15 cellular contexts compared by ENCODE assay signal in the genomic region with DNA sequence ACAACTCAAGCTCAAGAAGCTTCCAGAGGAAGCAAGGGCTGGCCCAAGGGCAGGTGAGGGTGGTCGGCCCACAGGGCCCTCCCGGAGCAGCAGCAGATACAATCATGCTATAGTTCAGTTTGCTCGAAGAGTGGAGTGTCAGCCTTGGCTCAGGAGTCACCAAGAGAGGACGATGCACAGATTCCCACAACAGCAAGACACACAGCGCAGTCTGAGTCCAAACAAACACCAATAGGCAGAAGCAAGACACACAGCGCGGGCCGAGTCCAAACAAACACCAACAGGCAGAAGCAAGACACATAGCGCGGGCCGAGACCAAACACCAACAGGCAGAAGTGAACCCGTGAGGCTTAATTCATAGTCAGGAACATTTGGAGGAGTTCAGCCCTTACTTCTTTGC.
DNase-seq lines count a peak whose midpoint lies in the region; ATAC-seq and TF ChIP-seq lines count a peak whose summit lies in the region.
"Had no signal": no experiment of that assay in that cellular context is flagged by ENCODE, and none has a peak within 500 bp of the region (broad histone marks: within the 10 kb centered on the region; RNA-seq: fewer than 3 reads in every experiment).

No MANE protein-coding gene starts in this region.

- no peaks in the 10 kb centered on the region for H3K79me2 ChIP-seq in osteoblast (ENCODE audit: insufficient read depth, low read length)

- H3K27me3 Mint-ChIP-seq in WTC11 (ENCODE audit: low read depth): no peaks in the 10 kb centered on the region
- H3K27me3 Mint-ChIP-seq in endodermal cell (ENCODE audit: insufficient read depth): no peaks in the 10 kb centered on the region
- no peaks in the 10 kb centered on the region for H3K27me3 Mint-ChIP-seq in osteocyte (ENCODE audit: unreplicated experiment)

- H3K4me3 ChIP-seq in endodermal cell (ENCODE audit: low read length) (no peak overlapping the region), osteoblast (ENCODE audit: insufficient read depth, low read length) (no peak overlapping the region)
- H3K4me3 ChIP-seq: GM12878, GM23338, HAP-1 had no signal

- no peaks in the 10 kb centered on the region for H4K20me1 ChIP-seq in osteoblast (ENCODE audit: insufficient read depth, low read length)

- H3K27me3 ChIP-seq in endodermal cell (ENCODE audit: control insufficient read depth, insufficient read depth, low read length, poor library complexity, severe bottlenecking) (no peaks in the 10 kb centered on the region), osteoblast (ENCODE audit: insufficient read depth, low read length) (no peaks in the 10 kb centered on the region)

- TF ChIP-seq CTCF in WTC11 (IDR thresholded peaks at IDR 0.05) (no peak), endodermal cell (conservative IDR thresholded peaks at IDR 0.05) (no peak), osteocyte (IDR thresholded peaks at IDR 0.05) (no peak), osteoblast (IDR thresholded peaks at IDR 0.05; ENCODE audit: extremely low read depth, low read depth, low read length) (no peak)

- H3K36me3 Mint-ChIP-seq in WTC11 (no peaks in the 10 kb centered on the region), endodermal cell (ENCODE audit: low read depth) (no peaks in the 10 kb centered on the region), osteocyte (ENCODE audit: unreplicated experiment) (no peaks in the 10 kb centered on the region)
- H3K36me3 Mint-ChIP-seq: CD4-positive, alpha-beta memory T cell had no signal

- H3K4me2 ChIP-seq in osteoblast (ENCODE audit: insufficient read depth, low read length): no peak overlapping the region
- H3K4me2 ChIP-seq: GM23338 had no signal

- 82 to 84% methylated on average over 12 of the region's 12 CpGs for WGBS in endodermal cell (ENCODE audit: insufficient coverage in 1 of 2, insufficient read length in 1 of 2), 2 experiments

- H3K36me3 ChIP-seq in endodermal cell (ENCODE audit: control insufficient read depth, insufficient read depth, low read length) (no peaks in the 10 kb centered on the region), osteoblast (ENCODE audit: insufficient read depth, low read length) (no peaks in the 10 kb centered on the region)
- H3K36me3 ChIP-seq: HAP-1 had no signal

- ATAC-seq in WTC11 (no peak), HG03175 (IDR thresholded peaks at IDR 0.05; ENCODE audit: unreplicated experiment) (no peak)
- ATAC-seq: GM12878, GM23338 had no signal

- no peak overlapping the region for H3K27ac ChIP-seq in endodermal cell (ENCODE audit: low read depth, low read length)
- no peak overlapping the region for H3K27ac ChIP-seq in osteoblast (ENCODE audit: low read depth, low read length)

- H2AFZ ChIP-seq in osteoblast (ENCODE audit: low read length): no peak overlapping the region
- H2AFZ ChIP-seq: GM23338 had no signal

- no peak overlapping the region for H3K9ac ChIP-seq in endodermal cell (ENCODE audit: extremely low read depth, low read length, poor library complexity, severe bottlenecking)

- H3K4me1 Mint-ChIP-seq in WTC11 (peaks cover 22% of the 10 kb centered on the region), endodermal cell (peaks cover 4% of the 10 kb centered on the region), osteocyte (ENCODE audit: unreplicated experiment) (no peaks in the 10 kb centered on the region)
- H3K4me1 Mint-ChIP-seq: CD4-positive, alpha-beta memory T cell had no signal

- POLR2A ChIA-PET in WTC11 (lab: Charles Lee): no interaction called here

- H3K4me1 ChIP-seq in endodermal cell (ENCODE audit: control insufficient read depth, insufficient read depth, low read length) (no peaks in the 10 kb centered on the region), osteoblast (ENCODE audit: insufficient read depth, low read length) (no peaks in the 10 kb centered on the region)
- H3K4me1 ChIP-seq: Caco-2, HAP-1 had no signal

- H3K9me3 Mint-ChIP-seq in WTC11 (no peaks in the 10 kb centered on the region), endodermal cell (no peaks in the 10 kb centered on the region), osteocyte (ENCODE audit: unreplicated experiment) (peaks cover 25% of the 10 kb centered on the region)

- H3K9me3 ChIP-seq in endodermal cell (ENCODE audit: control insufficient read depth, low read length): peaks cover 71% of the 10 kb centered on the region
- no peaks in the 10 kb centered on the region for H3K9me3 ChIP-seq in osteoblast (ENCODE audit: low read depth, low read length)
- H3K9me3 ChIP-seq: Caco-2, HAP-1 had no signal

- DNase-seq in WTC11 (ENCODE audit: low spot score) (no peak), endodermal cell (peak; percentile 26), osteocyte (ENCODE audit: extremely low spot score, unreplicated experiment) (peak; percentile 66), osteoblast (ENCODE audit: insufficient read length, low spot score, missing footprints) (no peak), GDM1 (lab: John Stamatoyannopoulos, UW) (no peak)
- DNase-seq: C1 segment of cervical spinal cord; Caco-2; CD4-positive, alpha-beta memory T cell; DMS153; DND-41; HFFc6 had no signal

- CTCF ChIA-PET in WTC11 (lab: Charles Lee): no interaction called here

- H3K27ac Mint-ChIP-seq in WTC11: peak overlapping the region; percentile 43; the same call in 1 of the 2 replicates
- H3K27ac Mint-ChIP-seq in endodermal cell: no peak overlapping the region
- no peak overlapping the region for H3K27ac Mint-ChIP-seq in osteocyte (ENCODE audit: unreplicated experiment)
- H3K27ac Mint-ChIP-seq: GM23338, HFFc6 had no signal

- H3K4me3 Mint-ChIP-seq in WTC11 (no peak overlapping the region), endodermal cell (no peak overlapping the region), osteocyte (ENCODE audit: unreplicated experiment) (no peak overlapping the region)
- H3K4me3 Mint-ChIP-seq: CD4-positive, alpha-beta memory T cell; GM23338; HFFc6 had no signal

TF ChIP-seq in WTC11, 78 proteins besides CTCF, POLR2A, EP300 and RAD21:
- TF ChIP-seq NR2C2 (CRISPR knock-in tag; IDR thresholded peaks at IDR 0.05): no peak
- TF ChIP-seq, protein P1, sequence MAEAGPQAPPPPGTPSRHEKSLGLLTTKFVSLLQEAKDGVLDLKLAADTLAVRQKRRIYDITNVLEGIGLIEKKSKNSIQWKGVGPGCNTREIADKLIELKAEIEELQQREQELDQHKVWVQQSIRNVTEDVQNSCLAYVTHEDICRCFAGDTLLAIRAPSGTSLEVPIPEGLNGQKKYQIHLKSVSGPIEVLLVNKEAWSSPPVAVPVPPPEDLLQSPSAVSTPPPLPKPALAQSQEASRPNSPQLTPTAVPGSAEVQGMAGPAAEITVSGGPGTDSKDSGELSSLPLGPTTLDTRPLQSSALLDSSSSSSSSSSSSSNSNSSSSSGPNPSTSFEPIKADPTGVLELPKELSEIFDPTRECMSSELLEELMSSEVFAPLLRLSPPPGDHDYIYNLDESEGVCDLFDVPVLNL (CRISPR knock-in tag; IDR thresholded peaks at IDR 0.05; ENCODE audit: borderline replicate concordance, low read depth): no peak
- TF ChIP-seq, protein P2, sequence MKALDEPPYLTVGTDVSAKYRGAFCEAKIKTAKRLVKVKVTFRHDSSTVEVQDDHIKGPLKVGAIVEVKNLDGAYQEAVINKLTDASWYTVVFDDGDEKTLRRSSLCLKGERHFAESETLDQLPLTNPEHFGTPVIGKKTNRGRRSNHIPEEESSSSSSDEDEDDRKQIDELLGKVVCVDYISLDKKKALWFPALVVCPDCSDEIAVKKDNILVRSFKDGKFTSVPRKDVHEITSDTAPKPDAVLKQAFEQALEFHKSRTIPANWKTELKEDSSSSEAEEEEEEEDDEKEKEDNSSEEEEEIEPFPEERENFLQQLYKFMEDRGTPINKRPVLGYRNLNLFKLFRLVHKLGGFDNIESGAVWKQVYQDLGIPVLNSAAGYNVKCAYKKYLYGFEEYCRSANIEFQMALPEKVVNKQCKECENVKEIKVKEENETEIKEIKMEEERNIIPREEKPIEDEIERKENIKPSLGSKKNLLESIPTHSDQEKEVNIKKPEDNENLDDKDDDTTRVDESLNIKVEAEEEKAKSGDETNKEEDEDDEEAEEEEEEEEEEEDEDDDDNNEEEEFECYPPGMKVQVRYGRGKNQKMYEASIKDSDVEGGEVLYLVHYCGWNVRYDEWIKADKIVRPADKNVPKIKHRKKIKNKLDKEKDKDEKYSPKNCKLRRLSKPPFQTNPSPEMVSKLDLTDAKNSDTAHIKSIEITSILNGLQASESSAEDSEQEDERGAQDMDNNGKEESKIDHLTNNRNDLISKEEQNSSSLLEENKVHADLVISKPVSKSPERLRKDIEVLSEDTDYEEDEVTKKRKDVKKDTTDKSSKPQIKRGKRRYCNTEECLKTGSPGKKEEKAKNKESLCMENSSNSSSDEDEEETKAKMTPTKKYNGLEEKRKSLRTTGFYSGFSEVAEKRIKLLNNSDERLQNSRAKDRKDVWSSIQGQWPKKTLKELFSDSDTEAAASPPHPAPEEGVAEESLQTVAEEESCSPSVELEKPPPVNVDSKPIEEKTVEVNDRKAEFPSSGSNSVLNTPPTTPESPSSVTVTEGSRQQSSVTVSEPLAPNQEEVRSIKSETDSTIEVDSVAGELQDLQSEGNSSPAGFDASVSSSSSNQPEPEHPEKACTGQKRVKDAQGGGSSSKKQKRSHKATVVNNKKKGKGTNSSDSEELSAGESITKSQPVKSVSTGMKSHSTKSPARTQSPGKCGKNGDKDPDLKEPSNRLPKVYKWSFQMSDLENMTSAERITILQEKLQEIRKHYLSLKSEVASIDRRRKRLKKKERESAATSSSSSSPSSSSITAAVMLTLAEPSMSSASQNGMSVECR (CRISPR knock-in tag; IDR thresholded peaks at IDR 0.05; ENCODE audit: borderline replicate concordance): no peak
- TF ChIP-seq ZNF138 (CRISPR knock-in tag; conservative IDR thresholded peaks at IDR 0.05): no peak
- no peak for TF ChIP-seq GTF2I (CRISPR knock-in tag; conservative IDR thresholded peaks at IDR 0.05)
- TF ChIP-seq JAZF1 (CRISPR knock-in tag; IDR thresholded peaks at IDR 0.05): no peak
- TF ChIP-seq RORB (CRISPR knock-in tag; IDR thresholded peaks at IDR 0.05): no peak
- TF ChIP-seq, protein P3, sequence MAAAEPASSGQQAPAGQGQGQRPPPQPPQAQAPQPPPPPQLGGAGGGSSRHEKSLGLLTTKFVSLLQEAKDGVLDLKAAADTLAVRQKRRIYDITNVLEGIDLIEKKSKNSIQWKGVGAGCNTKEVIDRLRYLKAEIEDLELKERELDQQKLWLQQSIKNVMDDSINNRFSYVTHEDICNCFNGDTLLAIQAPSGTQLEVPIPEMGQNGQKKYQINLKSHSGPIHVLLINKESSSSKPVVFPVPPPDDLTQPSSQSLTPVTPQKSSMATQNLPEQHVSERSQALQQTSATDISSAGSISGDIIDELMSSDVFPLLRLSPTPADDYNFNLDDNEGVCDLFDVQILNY (CRISPR knock-in tag; IDR thresholded peaks at IDR 0.05): no peak

Comparison
In these comparisons a context has a peak if more than half of its experiments do, and no peak if none do; other contexts are left out.
1. DNase-seq: peak in endodermal cell (single experiment) and osteocyte (single experiment); none in WTC11 (single experiment), osteoblast (single experiment) and GDM1 (single experiment).